In the genomic region with DNA sequence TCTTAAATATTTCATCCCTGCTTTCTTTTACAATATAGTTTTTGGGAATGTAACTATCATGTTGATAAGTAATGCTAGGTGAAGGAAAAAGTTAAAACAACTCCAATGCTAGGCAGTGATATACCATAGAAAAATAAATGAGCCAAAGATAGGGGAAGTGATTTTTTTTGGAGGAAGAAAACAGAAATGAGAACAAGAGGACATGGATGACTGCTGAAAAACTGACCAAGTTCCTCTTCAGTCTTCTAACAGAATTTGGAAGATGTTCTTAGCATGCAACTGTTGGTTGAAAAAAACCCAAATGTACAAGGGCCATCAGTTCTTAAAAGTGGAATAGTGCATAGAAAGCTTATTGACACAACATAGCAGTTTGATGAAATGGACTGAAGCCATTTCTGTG, we compare ENCODE assay signal across 22 cellular contexts.
DNase-seq lines count a peak whose midpoint lies in the region; ATAC-seq and TF ChIP-seq lines count a peak whose summit lies in the region.
"Had no signal": no experiment of that assay in that cellular context is flagged by ENCODE, and none has a peak within 500 bp of the region (broad histone marks: within the 10 kb centered on the region; RNA-seq: fewer than 3 reads in every experiment).

No MANE protein-coding gene starts in this region.

- H3K79me2 ChIP-seq in Karpas-422 (ENCODE audit: low read length), result no peaks in the 10 kb centered on the region

- no peak for DNase-seq in activated T-cell treated with anti-CD3 and anti-CD28 coated beads, Interleukin-2, amount 50 U/mL, for 72 hours
- DNase-seq in activated T-cell treated with anti-CD3 and anti-CD28 coated beads, Interleukin-2, amount 50 U/mL, for 1 hour, result no peak
- DNase-seq in Karpas-422 (peak; percentile 71), SKM-1 (lab: John Stamatoyannopoulos, UW; ENCODE audit: unreplicated experiment) (peak; percentile 51), superior temporal gyrus (ENCODE audit: extremely low spot score) (peak; percentile 24), endodermal cell (no peak), NCI-H1092 treated with DMSO at 0.1 percent for 48 hours (lab: John Stamatoyannopoulos, UW) (no peak)
- DNase-seq: activated CD4-positive, alpha-beta T cell treated with anti-CD3 and anti-CD28 coated beads, Interleukin-2, amount 10 ng/mL, durations not matched to agents 24 days and 14 days; activated CD8-positive, alpha-beta memory T cell treated with anti-CD3 and anti-CD28 coated beads, Interleukin-2, amount 50 U/mL, for 48 hours; activated naive CD4-positive, alpha-beta T cell treated with Interleukin-2 at 50 U/mL for 16 hours; CD4-positive, alpha-beta T cell; DND-41; GOT3; KG1; left cardiac atrium; midbrain; NCI-H1436; retina; stimulated activated naive CD4-positive, alpha-beta T cell; trophoblast cell had no signal

- no peaks in the 10 kb centered on the region for H3K9me2 ChIP-seq in Karpas-422 (replicated peaks; ENCODE audit: insufficient read depth, low read length)

- H3K4me2 ChIP-seq in Karpas-422 (ENCODE audit: low read depth, low read length, poor library complexity, severe bottlenecking), result peak overlapping the region; percentile 28
- H3K4me2 ChIP-seq: neural progenitor cell had no signal

- H3K9ac ChIP-seq in Karpas-422 (ENCODE audit: low read length) (no peak overlapping the region), endodermal cell (ENCODE audit: extremely low read depth, low read length, poor library complexity, severe bottlenecking) (no peak overlapping the region)
- H3K9ac ChIP-seq: neural progenitor cell had no signal

- H3K4me3 ChIP-seq in Karpas-422 (ENCODE audit: low read length) (no peak overlapping the region), endodermal cell (ENCODE audit: low read length) (no peak overlapping the region)
- H3K4me3 ChIP-seq: neural progenitor cell had no signal

- H3K9me3 Mint-ChIP-seq in activated T-cell treated with anti-CD3 and anti-CD28 coated beads, Interleukin-2, amount 50 U/mL, for 72 hours, result peaks cover 4 to 8% of the 10 kb centered on the region in 2 donors
- no peaks in the 10 kb centered on the region for H3K9me3 Mint-ChIP-seq in endodermal cell
- H3K9me3 Mint-ChIP-seq: CD4-positive, alpha-beta T cell; neural progenitor cell had no signal

- H3K27me3 Mint-ChIP-seq in activated T-cell treated with anti-CD3 and anti-CD28 coated beads, Interleukin-2, amount 50 U/mL, for 72 hours (ENCODE audit: low read depth), result no peaks in the 10 kb centered on the region
- no peaks in the 10 kb centered on the region for H3K27me3 Mint-ChIP-seq in endodermal cell (ENCODE audit: insufficient read depth)
- H3K27me3 Mint-ChIP-seq: activated CD4-positive, alpha-beta T cell treated with anti-CD3 and anti-CD28 coated beads, Interleukin-2, amount 10 ng/mL, durations not matched to agents 24 days and 14 days; CD4-positive, alpha-beta T cell had no signal

- peaks cover 5% of the 10 kb centered on the region in 2 donors for H3K36me3 Mint-ChIP-seq in activated T-cell treated with anti-CD3 and anti-CD28 coated beads, Interleukin-2, amount 50 U/mL, for 72 hours (ENCODE audit: insufficient read depth in 2 of 2)
- H3K36me3 Mint-ChIP-seq in endodermal cell (ENCODE audit: low read depth), result no peaks in the 10 kb centered on the region
- H3K36me3 Mint-ChIP-seq: neural progenitor cell had no signal

- H3K4me3 Mint-ChIP-seq in activated T-cell treated with anti-CD3 and anti-CD28 coated beads, Interleukin-2, amount 50 U/mL, for 72 hours, result no peak overlapping the region
- no peak overlapping the region for H3K4me3 Mint-ChIP-seq in endodermal cell
- H3K4me3 Mint-ChIP-seq: activated CD4-positive, alpha-beta T cell treated with anti-CD3 and anti-CD28 coated beads, Interleukin-2, amount 10 ng/mL, durations not matched to agents 24 days and 14 days; CD4-positive, alpha-beta T cell; neural progenitor cell had no signal

- H3K36me3 ChIP-seq in Karpas-422 (ENCODE audit: insufficient read depth, low read length) (no peaks in the 10 kb centered on the region), endodermal cell (ENCODE audit: control insufficient read depth, insufficient read depth, low read length) (no peaks in the 10 kb centered on the region)
- H3K36me3 ChIP-seq: neural progenitor cell had no signal

- TF ChIP-seq CTCF in endodermal cell (conservative IDR thresholded peaks at IDR 0.05), result no peak

- peak overlapping the region; percentile 62 for H2AFZ ChIP-seq in Karpas-422 (ENCODE audit: low read length)
- H2AFZ ChIP-seq: neural progenitor cell had no signal

- H3K9me3 ChIP-seq in Karpas-422 (ENCODE audit: low read length) (no peaks in the 10 kb centered on the region), endodermal cell (ENCODE audit: control insufficient read depth, low read length) (no peaks in the 10 kb centered on the region)

- peak overlapping the region; percentile 11 for H3K27ac Mint-ChIP-seq in activated T-cell treated with anti-CD3 and anti-CD28 coated beads, Interleukin-2, amount 50 U/mL, for 72 hours
- H3K27ac Mint-ChIP-seq in endodermal cell, result no peak overlapping the region
- H3K27ac Mint-ChIP-seq: activated CD4-positive, alpha-beta T cell treated with anti-CD3 and anti-CD28 coated beads, Interleukin-2, amount 10 ng/mL, durations not matched to agents 24 days and 14 days; CD4-positive, alpha-beta T cell; neural progenitor cell had no signal

- H3K4me1 ChIP-seq in Karpas-422 (ENCODE audit: low read length) (peaks cover 40% of the 10 kb centered on the region), endodermal cell (ENCODE audit: control insufficient read depth, insufficient read depth, low read length) (peaks cover 3% of the 10 kb centered on the region)

- peak overlapping the region; percentile 40 for H3K27ac ChIP-seq in Karpas-422 (ENCODE audit: low read length)
- H3K27ac ChIP-seq in endodermal cell (ENCODE audit: low read depth, low read length), result no peak overlapping the region
- H3K27ac ChIP-seq: neural progenitor cell had no signal

- H4K20me1 ChIP-seq in Karpas-422 (ENCODE audit: insufficient read depth, low read depth, low read length), result no peaks in the 10 kb centered on the region

- H3K4me1 Mint-ChIP-seq in activated T-cell treated with anti-CD3 and anti-CD28 coated beads, Interleukin-2, amount 50 U/mL, for 72 hours (ENCODE audit: low read depth), result peaks cover 38% of the 10 kb centered on the region
- peaks cover 8% of the 10 kb centered on the region for H3K4me1 Mint-ChIP-seq in endodermal cell

- ATAC-seq in activated T-cell treated with anti-CD3 and anti-CD28 coated beads, Interleukin-2, amount 50 U/mL, for 72 hours (replicated peaks in 1 of 2), result no peak
- ATAC-seq in HG03457 (IDR thresholded peaks at IDR 0.05; ENCODE audit: unreplicated experiment), result no peak
- ATAC-seq: left cardiac atrium had no signal

- H3K27me3 ChIP-seq in Karpas-422 (ENCODE audit: low read length), result no peaks in the 10 kb centered on the region
- H3K27me3 ChIP-seq in endodermal cell (ENCODE audit: control insufficient read depth, insufficient read depth, low read length, poor library complexity, severe bottlenecking), result no peaks in the 10 kb centered on the region
- H3K27me3 ChIP-seq: neural progenitor cell had no signal

Comparison
In these comparisons a context has a peak if more than half of its experiments do, and no peak if none do; other contexts are left out.
1. DNase-seq: peak in Karpas-422 (single experiment), SKM-1 (single experiment) and superior temporal gyrus (single experiment); none in activated T-cell treated with anti-CD3 and anti-CD28 coated beads, Interleukin-2, amount 50 U/mL, for 72 hours (0 of 2), activated T-cell treated with anti-CD3 and anti-CD28 coated beads, Interleukin-2, amount 50 U/mL, for 1 hour (single experiment), endodermal cell (single experiment) and NCI-H1092 treated with DMSO at 0.1 percent for 48 hours (single experiment).